ENCODE assay signal across 1 cellular context in genomic region chr2:69948032-69948962, GRCh38.
A peak's percentile ranks its signal among the peaks of the same experiment; 100 is the strongest.
TF ChIP-seq lines count a peak whose summit lies in the region.

No MANE protein-coding gene starts in this region.

TF ChIP-seq in HepG2, 621 proteins besides CTCF, POLR2A, EP300 and RAD21 (continued from another document and continues in another):
- TF ChIP-seq ZBTB37 (CRISPR knock-in tag; IDR thresholded peaks at IDR 0.05) (no peak), ZNF282 (IDR thresholded peaks at IDR 0.05; ENCODE audit: partially characterized antibody) (no peak), GMEB1 (CRISPR knock-in tag; IDR thresholded peaks at IDR 0.05; ENCODE audit: borderline replicate concordance) (no peak), ZNF382 (CRISPR knock-in tag; IDR thresholded peaks at IDR 0.05; ENCODE audit: borderline replicate concordance) (no peak), ZNF775 (CRISPR knock-in tag; IDR thresholded peaks at IDR 0.05; ENCODE audit: borderline replicate concordance) (no peak), ADNP (CRISPR knock-in tag; IDR thresholded peaks at IDR 0.05) (peak; percentile 63; the same call in 1 of the 2 replicates), UBTF (CRISPR knock-in tag; IDR thresholded peaks at IDR 0.05) (no peak; the same call in 1 of the 2 replicates), ZNF350 (CRISPR knock-in tag; IDR thresholded peaks at IDR 0.05; ENCODE audit: borderline replicate concordance, low read depth) (0 out of 2 replicates have a peak, but pooled peaks have one; percentile 55), BCL6 (CRISPR knock-in tag; IDR thresholded peaks at IDR 0.05) (no peak), ZNF253 (CRISPR knock-in tag; IDR thresholded peaks at IDR 0.05; ENCODE audit: borderline replicate concordance) (no peak), ZNF891 (CRISPR knock-in tag; IDR thresholded peaks at IDR 0.05) (no peak), GTF3A (CRISPR knock-in tag; conservative IDR thresholded peaks at IDR 0.05) (peak; percentile 69; the same call in 1 of the 2 replicates), ZNF205 (CRISPR knock-in tag; IDR thresholded peaks at IDR 0.05) (peak; percentile 50; the same call in 1 of the 2 replicates), TERF1 (CRISPR knock-in tag; IDR thresholded peaks at IDR 0.05) (no peak), ATF6 (CRISPR knock-in tag; conservative IDR thresholded peaks at IDR 0.05) (no peak), POLR2AphosphoS5 (IDR thresholded peaks at IDR 0.05; ENCODE audit: low read depth, low read length) (no peak), SRSF1 (optimal IDR thresholded peaks at IDR 0.05; ENCODE audit: low read depth, low read length) (no peak), SKI (IDR thresholded peaks at IDR 0.05; ENCODE audit: partially characterized antibody) (no peak), BATF2 (CRISPR knock-in tag; IDR thresholded peaks at IDR 0.05) (no peak), XRCC5 (optimal IDR thresholded peaks at IDR 0.05; ENCODE audit: low read length) (no peak), SSRP1 (CRISPR knock-in tag; IDR thresholded peaks at IDR 0.05) (no peak), ZFP91 (CRISPR knock-in tag; IDR thresholded peaks at IDR 0.05; ENCODE audit: borderline replicate concordance) (peak; percentile 46; the same call in 1 of the 2 replicates), FOXO1 (CRISPR knock-in tag; IDR thresholded peaks at IDR 0.05) (no peak), HNRNPUL1 (IDR thresholded peaks at IDR 0.05; ENCODE audit: low read depth, low read length) (no peak), TIGD3 (CRISPR knock-in tag; IDR thresholded peaks at IDR 0.05; ENCODE audit: borderline replicate concordance) (no peak), THRA (CRISPR knock-in tag; IDR thresholded peaks at IDR 0.05; ENCODE audit: borderline replicate concordance) (no peak), MAZ (IDR thresholded peaks at IDR 0.05; ENCODE audit: borderline replicate concordance, low read depth, low read length) (no peak), MAZ (CRISPR knock-in tag; IDR thresholded peaks at IDR 0.05; ENCODE audit: low read depth) (no peak), TFDP1 (CRISPR knock-in tag; IDR thresholded peaks at IDR 0.05; ENCODE audit: borderline replicate concordance) (no peak), ZNF563 (CRISPR knock-in tag; IDR thresholded peaks at IDR 0.05) (peak; percentile 62; the same call in 1 of the 2 replicates), ZNF251 (CRISPR knock-in tag; IDR thresholded peaks at IDR 0.05) (no peak), ETV6 (CRISPR knock-in tag; conservative IDR thresholded peaks at IDR 0.05) (no peak), PHF5A (CRISPR knock-in tag; IDR thresholded peaks at IDR 0.05; ENCODE audit: low read depth, unreplicated experiment) (no peak), ATF7 (IDR thresholded peaks at IDR 0.05) (no peak), ATF7 (CRISPR knock-in tag; IDR thresholded peaks at IDR 0.05) (no peak), ZNF75D (CRISPR knock-in tag; IDR thresholded peaks at IDR 0.05; ENCODE audit: borderline replicate concordance) (no peak), ZFP82 (CRISPR knock-in tag; IDR thresholded peaks at IDR 0.05; ENCODE audit: borderline replicate concordance) (no peak), SALL2 (CRISPR knock-in tag; IDR thresholded peaks at IDR 0.05) (no peak; the same call in 1 of the 2 replicates), ZNF782 (CRISPR knock-in tag; IDR thresholded peaks at IDR 0.05; ENCODE audit: borderline replicate concordance) (no peak), RBFOX2 (IDR thresholded peaks at IDR 0.05; ENCODE audit: low read depth, low read length) (peak; percentile 56), HNRNPH1 (optimal IDR thresholded peaks at IDR 0.05; ENCODE audit: low read depth, low read length) (no peak), MEIS2 (CRISPR knock-in tag; IDR thresholded peaks at IDR 0.05) (no peak), ZNF773 (CRISPR knock-in tag; IDR thresholded peaks at IDR 0.05; ENCODE audit: borderline replicate concordance) (no peak), RNF219 (CRISPR knock-in tag; IDR thresholded peaks at IDR 0.05) (no peak), ZNF430 (CRISPR knock-in tag; IDR thresholded peaks at IDR 0.05) (0 out of 2 replicates have a peak, but pooled peaks have one; percentile 16), SIN3A (IDR thresholded peaks at IDR 0.05; ENCODE audit: borderline replicate concordance, low read depth, low read length) (no peak), SP2 (CRISPR knock-in tag; IDR thresholded peaks at IDR 0.05) (no peak), ZBTB20 (CRISPR knock-in tag; IDR thresholded peaks at IDR 0.05; ENCODE audit: borderline replicate concordance, low read depth) (no peak)
